17 cellular contexts compared by ENCODE assay signal in the genomic region with DNA sequence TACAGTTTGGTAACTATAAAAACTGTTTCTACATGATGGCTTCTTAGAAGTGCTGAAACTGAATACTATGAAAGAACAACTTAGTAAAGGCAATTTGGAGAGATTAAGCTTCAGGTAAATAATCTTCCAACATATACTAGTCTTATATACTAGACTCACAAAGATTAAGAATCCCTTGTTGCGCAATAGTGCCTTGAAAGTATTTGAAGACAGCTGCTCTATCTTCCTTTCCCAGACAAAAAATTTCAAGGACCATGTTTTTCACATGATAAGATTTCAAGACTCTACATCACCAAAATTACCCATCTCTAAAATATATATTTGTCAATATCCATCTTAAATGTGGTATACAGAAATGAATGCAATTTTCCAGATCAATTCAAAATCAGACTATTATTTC.
"Had no signal": no experiment of that assay in that cellular context is flagged by ENCODE, and none has a peak within 500 bp of the region (broad histone marks: within the 10 kb centered on the region; RNA-seq: fewer than 3 reads in every experiment).

No MANE protein-coding gene starts in this region.

- H3K27me3 Mint-ChIP-seq: natural killer cell treated with Interleukin-12 subunit alpha and Interleukin-12 subunit beta and Interleukin-15 and Interleukin-18, amount 100 ng/mL, for 72 hours had no signal

- H3K4me3 Mint-ChIP-seq: natural killer cell treated with Interleukin-12 subunit alpha and Interleukin-12 subunit beta and Interleukin-15 and Interleukin-18, amount 100 ng/mL, for 72 hours; stimulated activated effector memory CD8-positive, alpha-beta T cell treated with anti-CD3 and anti-CD28 coated beads, Interleukin-12 subunit alpha, Interleukin-12 subunit beta, amount 100 ng/mL, for 72 hours had no signal

- H3K9me3 Mint-ChIP-seq: natural killer cell treated with Interleukin-12 subunit alpha and Interleukin-12 subunit beta and Interleukin-15 and Interleukin-18, amount 100 ng/mL, for 72 hours; stimulated activated effector memory CD8-positive, alpha-beta T cell treated with anti-CD3 and anti-CD28 coated beads, Interleukin-12 subunit alpha, Interleukin-12 subunit beta, amount 100 ng/mL, for 72 hours had no signal

- H3K4me1 ChIP-seq: thyroid gland had no signal

- H3K27ac Mint-ChIP-seq: activated T-helper 2 cell treated with anti-CD3 and anti-CD28 coated beads, Interferon-gamma antibody, Interleukin-2, Interleukin-4, amounts not matched to agents 10 μg/mL and 5 μg/mL and 100 μg/mL, durations not matched to agents 14 hours and 24 hours and 36 hours; natural killer cell treated with Interleukin-12 subunit alpha and Interleukin-12 subunit beta and Interleukin-15 and Interleukin-18, amount 100 ng/mL, for 72 hours; stimulated activated effector memory CD8-positive, alpha-beta T cell treated with anti-CD3 and anti-CD28 coated beads, Interleukin-12 subunit alpha, Interleukin-12 subunit beta, amount 100 ng/mL, for 72 hours had no signal

- DNase-seq: activated CD4-positive, alpha-beta T cell treated with anti-CD3 and anti-CD28 coated beads for 1 hour; activated CD4-positive, alpha-beta T cell treated with anti-CD3 and anti-CD28 coated beads, Interleukin-2, amount 50 U/mL, for 4 hours; activated naive CD4-positive, alpha-beta T cell treated with anti-CD3 and anti-CD28 coated beads, Interleukin-2, amount 50 U/mL, for 16 hours; activated T-cell treated with anti-CD3 and anti-CD28 coated beads for 4 hours; adrenal gland; dorsolateral prefrontal cortex; hippocampal formation; kidney; left ventricle myocardium inferior; T-helper 9 cell; thyroid gland had no signal

- H3K9me3 ChIP-seq: adrenal gland, thyroid gland had no signal

- H3K27me3 ChIP-seq: adrenal gland, cardiac muscle cell, dorsolateral prefrontal cortex, thyroid gland had no signal

- ATAC-seq: esophagus mucosa; natural killer cell treated with Interleukin-12 subunit alpha and Interleukin-12 subunit beta and Interleukin-15 and Interleukin-18, amount 100 ng/mL, for 72 hours; stimulated activated effector memory CD8-positive, alpha-beta T cell treated with anti-CD3 and anti-CD28 coated beads, Interleukin-12 subunit alpha, Interleukin-12 subunit beta, amount 100 ng/mL, for 72 hours had no signal

- H3K27ac ChIP-seq: adrenal gland, dorsolateral prefrontal cortex, left ventricle myocardium inferior, thyroid gland, VCaP had no signal

- H3K4me3 ChIP-seq: adrenal gland, cardiac muscle cell, dorsolateral prefrontal cortex, left ventricle myocardium inferior, thyroid gland had no signal
